22 cellular contexts compared by ENCODE assay signal in the genomic region with DNA sequence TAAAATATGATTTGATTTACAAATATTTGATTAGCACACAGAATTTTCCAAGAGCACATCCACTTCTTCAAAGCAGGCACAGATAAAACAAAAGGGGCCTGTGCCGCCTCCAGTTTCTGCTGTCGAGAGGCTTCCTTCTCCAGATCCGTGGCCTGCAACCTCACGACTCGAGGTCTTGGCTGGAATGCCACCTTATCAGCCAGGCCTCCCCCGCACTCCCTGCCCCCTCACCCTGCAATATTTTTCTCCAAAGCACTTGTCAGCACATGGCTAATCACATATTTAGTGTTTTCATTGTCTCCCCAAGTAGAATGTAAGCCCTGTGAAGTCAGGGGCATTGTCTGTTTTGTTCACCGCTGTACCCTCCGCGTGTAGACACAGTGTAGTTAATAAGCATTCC.
"Had no signal": no experiment of that assay in that cellular context is flagged by ENCODE, and none has a peak within 500 bp of the region (broad histone marks: within the 10 kb centered on the region; RNA-seq: fewer than 3 reads in every experiment).

No MANE protein-coding gene starts in this region.

- H3K4me3 ChIP-seq: adrenal gland had no signal

- H3K4me3 Mint-ChIP-seq: activated CD4-positive, alpha-beta memory T cell treated with anti-CD3 and anti-CD28 coated beads, Interleukin-2, amount 10 ng/mL, durations not matched to agents 7 days and 5 days; activated CD4-positive, alpha-beta T cell treated with anti-CD3 and anti-CD28 coated beads, Interleukin-2, amount 10 ng/mL, durations not matched to agents 7 days and 5 days; activated naive CD8-positive, alpha-beta T cell treated with anti-CD3 and anti-CD28 coated beads, Interleukin-2, amount 10 ng/mL, durations not matched to agents 7 days and 5 days; central memory CD8-positive, alpha-beta T cell; T-helper 17 cell had no signal

- DNase-seq: activated CD4-positive, alpha-beta memory T cell treated with anti-CD3 and anti-CD28 coated beads, Interleukin-2, amount 10 ng/mL, durations not matched to agents 7 days and 5 days; activated CD4-positive, alpha-beta T cell treated with anti-CD3 and anti-CD28 coated beads, Interleukin-2, amount 10 ng/mL, durations not matched to agents 7 days and 5 days; activated CD4-positive, CD25-positive, alpha-beta regulatory T cell; activated naive CD4-positive, alpha-beta T cell treated with anti-CD3 and anti-CD28 coated beads, Interleukin-2, amount 50 U/mL, for 16 hours; activated naive CD8-positive, alpha-beta T cell treated with anti-CD3 and anti-CD28 coated beads, Interleukin-2, amount 10 ng/mL, durations not matched to agents 7 days and 5 days; activated T-cell treated with anti-CD3 and anti-CD28 coated beads for 4 hours; activated T-cell treated with anti-CD3 and anti-CD28 coated beads, Interleukin-2, amount 50 U/mL, for 48 hours; adrenal gland; Kasumi-1; KBM-7; NCI-H1048; NCI-H146; NCI-H187 treated with DMSO at 0.1 percent for 48 hours; NCI-H2081 treated with DMSO at 0.1 percent for 48 hours; NCI-H69; NK-92 treated with Interleukin-12 subunit alpha and Interleukin-12 subunit beta, amount 100 ng/mL, for 24 hours; PC-3; SHP77 treated with DMSO at 0.1 percent for 48 hours; T-helper 17 cell; T-helper 9 cell had no signal

- H3K9me3 ChIP-seq: adrenal gland had no signal

- H3K27me3 Mint-ChIP-seq: activated CD4-positive, alpha-beta memory T cell treated with anti-CD3 and anti-CD28 coated beads, Interleukin-2, amount 10 ng/mL, durations not matched to agents 7 days and 5 days; activated CD4-positive, alpha-beta T cell treated with anti-CD3 and anti-CD28 coated beads, Interleukin-2, amount 10 ng/mL, durations not matched to agents 7 days and 5 days; activated naive CD8-positive, alpha-beta T cell treated with anti-CD3 and anti-CD28 coated beads, Interleukin-2, amount 10 ng/mL, durations not matched to agents 7 days and 5 days; central memory CD8-positive, alpha-beta T cell; T-helper 17 cell had no signal

- ATAC-seq: PC-3, T-helper 17 cell had no signal

- H3K36me3 ChIP-seq: adrenal gland had no signal

- H3K9me3 Mint-ChIP-seq: activated CD4-positive, alpha-beta memory T cell treated with anti-CD3 and anti-CD28 coated beads, Interleukin-2, amount 10 ng/mL, durations not matched to agents 7 days and 5 days; activated CD4-positive, alpha-beta T cell treated with anti-CD3 and anti-CD28 coated beads, Interleukin-2, amount 10 ng/mL, durations not matched to agents 7 days and 5 days; activated naive CD8-positive, alpha-beta T cell treated with anti-CD3 and anti-CD28 coated beads, Interleukin-2, amount 10 ng/mL, durations not matched to agents 7 days and 5 days; activated T-helper 2 cell treated with anti-CD3 and anti-CD28 coated beads, Interferon-gamma antibody, Interleukin-2, Interleukin-4, amounts not matched to agents 10 μg/mL and 5 μg/mL and 100 μg/mL, durations not matched to agents 14 hours and 24 hours and 36 hours; central memory CD8-positive, alpha-beta T cell had no signal

- H3K27ac Mint-ChIP-seq: activated CD4-positive, alpha-beta memory T cell treated with anti-CD3 and anti-CD28 coated beads, Interleukin-2, amount 10 ng/mL, durations not matched to agents 7 days and 5 days; activated CD4-positive, alpha-beta T cell treated with anti-CD3 and anti-CD28 coated beads, Interleukin-2, amount 10 ng/mL, durations not matched to agents 7 days and 5 days; activated naive CD8-positive, alpha-beta T cell treated with anti-CD3 and anti-CD28 coated beads, Interleukin-2, amount 10 ng/mL, durations not matched to agents 7 days and 5 days; activated T-helper 2 cell treated with anti-CD3 and anti-CD28 coated beads, Interferon-gamma antibody, Interleukin-2, Interleukin-4, amounts not matched to agents 10 μg/mL and 5 μg/mL and 100 μg/mL, durations not matched to agents 14 hours and 24 hours and 36 hours; T-helper 17 cell had no signal

- H3K4me1 Mint-ChIP-seq: activated naive CD8-positive, alpha-beta T cell treated with anti-CD3 and anti-CD28 coated beads, Interleukin-2, amount 10 ng/mL, durations not matched to agents 7 days and 5 days had no signal

- H3K27me3 ChIP-seq: adrenal gland had no signal

- H3K27ac ChIP-seq: adrenal gland had no signal
